Comparison of ENCODE assay signal across 11 cellular contexts in the genomic region with DNA sequence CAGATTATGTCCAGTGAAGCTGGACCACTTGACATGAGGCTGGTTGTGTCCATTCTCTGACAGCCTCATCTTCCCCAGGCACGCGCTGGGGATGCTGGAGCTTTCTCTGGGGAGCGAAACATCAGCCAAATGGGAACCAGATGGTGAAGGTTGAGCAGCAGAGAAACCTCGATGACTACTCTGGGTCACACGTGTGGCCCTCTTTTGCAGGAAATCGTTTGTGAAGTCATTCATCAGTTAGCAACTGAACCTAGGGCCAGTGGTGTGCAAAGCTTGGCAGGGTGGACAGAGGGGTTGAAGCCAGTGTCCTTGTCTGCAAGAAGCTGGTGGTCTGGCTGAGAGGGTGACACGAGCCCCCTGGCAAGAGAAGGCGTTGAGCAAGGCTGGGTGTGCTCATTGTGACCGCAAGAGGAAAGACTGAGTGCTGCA.
DNase-seq lines count a peak whose midpoint lies in the region; ATAC-seq and TF ChIP-seq lines count a peak whose summit lies in the region.
"Had no signal": no experiment of that assay in that cellular context is flagged by ENCODE, and none has a peak within 500 bp of the region (broad histone marks: within the 10 kb centered on the region; RNA-seq: fewer than 3 reads in every experiment).

No MANE protein-coding gene starts in this region.

- CTCF ChIA-PET in activated naive CD4-positive, alpha-beta T cell treated with anti-CD3 and anti-CD28 coated beads, Interleukin-2, amount 10 ng/mL, durations not matched to agents 7 days and 5 days (lab: Charles Lee), result interaction anchor here (1.0 kb wide), 1 partner anchor 23 kb away, joined by 3 read pairs; no protein-coding TSS in a partner anchor

- no peaks in the 10 kb centered on the region for H3K9me3 ChIP-seq in ascending aorta
- no peaks in the 10 kb centered on the region for H3K9me3 ChIP-seq in muscle layer of duodenum (ENCODE audit: control insufficient read depth in 1 of 2, low read length in 2 of 2)
- no peaks in the 10 kb centered on the region for H3K9me3 ChIP-seq in upper lobe of left lung
- H3K9me3 ChIP-seq in osteoblast (ENCODE audit: low read depth, low read length), result no peaks in the 10 kb centered on the region

- H2AFZ ChIP-seq in osteoblast (ENCODE audit: low read length), result no peak overlapping the region

- peaks cover 13% of the 10 kb centered on the region for H3K36me3 Mint-ChIP-seq in activated naive CD4-positive, alpha-beta T cell treated with anti-CD3 and anti-CD28 coated beads, Interleukin-2, amount 10 ng/mL, durations not matched to agents 7 days and 5 days
- no peaks in the 10 kb centered on the region for H3K36me3 Mint-ChIP-seq in activated naive CD4-positive, alpha-beta T cell treated with anti-CD3 and anti-CD28 coated beads, Interleukin-2, amount 50 U/mL, for 72 hours

- H3K4me3 Mint-ChIP-seq in activated naive CD4-positive, alpha-beta T cell treated with anti-CD3 and anti-CD28 coated beads, Interleukin-2, amount 10 ng/mL, durations not matched to agents 7 days and 5 days, result no peak overlapping the region

- no peaks in the 10 kb centered on the region for H3K79me2 ChIP-seq in osteoblast (ENCODE audit: insufficient read depth, low read length)

- peaks cover 98% of the 10 kb centered on the region for H3K4me1 Mint-ChIP-seq in activated naive CD4-positive, alpha-beta T cell treated with anti-CD3 and anti-CD28 coated beads, Interleukin-2, amount 10 ng/mL, durations not matched to agents 7 days and 5 days

- no peaks in the 10 kb centered on the region for H3K27me3 ChIP-seq in ascending aorta
- no peaks in the 10 kb centered on the region for H3K27me3 ChIP-seq in muscle layer of duodenum (ENCODE audit: low read depth, low read length)
- H3K27me3 ChIP-seq in upper lobe of left lung, result no peaks in the 10 kb centered on the region
- peaks cover 86% of the 10 kb centered on the region for H3K27me3 ChIP-seq in osteoblast (ENCODE audit: insufficient read depth, low read length)

- TF ChIP-seq EP300 in upper lobe of left lung (IDR thresholded peaks at IDR 0.05), result no peak

- no peak for TF ChIP-seq POLR2A in upper lobe of left lung (IDR thresholded peaks at IDR 0.05)

- H3K27ac Mint-ChIP-seq in activated naive CD4-positive, alpha-beta T cell treated with anti-CD3 and anti-CD28 coated beads, Interleukin-2, amount 10 ng/mL, durations not matched to agents 7 days and 5 days, result peak overlapping the region; percentile 33
- no peak overlapping the region for H3K27ac Mint-ChIP-seq in activated naive CD4-positive, alpha-beta T cell treated with anti-CD3 and anti-CD28 coated beads, Interleukin-2, amount 50 U/mL, for 72 hours
- H3K27ac Mint-ChIP-seq: progenitor cell of endocrine pancreas had no signal

- H3K4me1 ChIP-seq in ascending aorta, result peaks cover 69 to 96% of the 10 kb centered on the region in 2 donors
- H3K4me1 ChIP-seq in muscle layer of duodenum (ENCODE audit: control insufficient read depth in 1 of 2, insufficient read depth in 2 of 2, low read length in 2 of 2), result peaks cover 60 to 82% of the 10 kb centered on the region in 2 donors
- H3K4me1 ChIP-seq in upper lobe of left lung, result peaks cover 98 to 100% (median 99%) of the 10 kb centered on the region in 4 donors
- H3K4me1 ChIP-seq in osteoblast (ENCODE audit: insufficient read depth, low read length), result peaks cover 19% of the 10 kb centered on the region

- peaks cover 5% of the 10 kb centered on the region for H4K20me1 ChIP-seq in osteoblast (ENCODE audit: insufficient read depth, low read length)

- H3K27ac ChIP-seq in ascending aorta (peak overlapping the region; percentile 92 to 99), muscle layer of duodenum (ENCODE audit: low read length) (peak overlapping the region; percentile 97), upper lobe of left lung (peak overlapping the region; percentile 95 to 99 (median 96)), osteoblast (ENCODE audit: low read depth, low read length) (no peak overlapping the region)

- TF ChIP-seq CTCF in ascending aorta (IDR thresholded peaks at IDR 0.05), result no peak
- no peak for TF ChIP-seq CTCF in upper lobe of left lung (IDR thresholded peaks at IDR 0.05)
- no peak for TF ChIP-seq CTCF in osteoblast (IDR thresholded peaks at IDR 0.05; ENCODE audit: extremely low read depth, low read depth, low read length)

- ATAC-seq in activated naive CD4-positive, alpha-beta T cell treated with anti-CD3 and anti-CD28 coated beads, Interleukin-2, amount 50 U/mL, for 72 hours, result no peak
- ATAC-seq in upper lobe of left lung (ENCODE audit: low FRiP score in 2 of 2) (peak in 1 of 2 donors; percentile 5), HG03159 (IDR thresholded peaks at IDR 0.05; ENCODE audit: unreplicated experiment) (no peak)

- 64 to 78% methylated on average over 9 of the region's 9 CpGs for WGBS in upper lobe of left lung, 2 donors

- peak overlapping the region in 1 of 2 donors; percentile 1 for H3K4me3 ChIP-seq in ascending aorta
- H3K4me3 ChIP-seq in muscle layer of duodenum (ENCODE audit: low read depth in 1 of 2, low read length in 2 of 2), result no peak overlapping the region
- H3K4me3 ChIP-seq in upper lobe of left lung, result no peak overlapping the region
- H3K4me3 ChIP-seq in osteoblast (ENCODE audit: insufficient read depth, low read length), result no peak overlapping the region

- no peaks in the 10 kb centered on the region for H3K9me3 Mint-ChIP-seq in activated naive CD4-positive, alpha-beta T cell treated with anti-CD3 and anti-CD28 coated beads, Interleukin-2, amount 10 ng/mL, durations not matched to agents 7 days and 5 days
- H3K9me3 Mint-ChIP-seq in activated naive CD4-positive, alpha-beta T cell treated with anti-CD3 and anti-CD28 coated beads, Interleukin-2, amount 50 U/mL, for 72 hours, result no peaks in the 10 kb centered on the region

- H3K36me3 ChIP-seq in ascending aorta (peaks cover 12 to 35% of the 10 kb centered on the region in 2 donors), muscle layer of duodenum (ENCODE audit: control insufficient read depth in 1 of 2, insufficient read depth in 2 of 2, low read length in 2 of 2) (no peaks in the 10 kb centered on the region), upper lobe of left lung (peaks cover 0 to 35% (median 1%) of the 10 kb centered on the region in 4 donors), osteoblast (ENCODE audit: insufficient read depth, low read length) (no peaks in the 10 kb centered on the region)

- H3K27me3 Mint-ChIP-seq in activated naive CD4-positive, alpha-beta T cell treated with anti-CD3 and anti-CD28 coated beads, Interleukin-2, amount 10 ng/mL, durations not matched to agents 7 days and 5 days, result peaks cover 4% of the 10 kb centered on the region
- H3K27me3 Mint-ChIP-seq: progenitor cell of endocrine pancreas had no signal

- no peak overlapping the region for H3K4me2 ChIP-seq in osteoblast (ENCODE audit: insufficient read depth, low read length)

- no peak for DNase-seq in activated naive CD4-positive, alpha-beta T cell treated with anti-CD3 and anti-CD28 coated beads, Interleukin-2, amount 10 ng/mL, durations not matched to agents 7 days and 5 days
- no peak for DNase-seq in activated naive CD4-positive, alpha-beta T cell treated with anti-CD3 and anti-CD28 coated beads, Interleukin-2, amount 50 U/mL, for 72 hours (ENCODE audit: low spot score in 2 of 2)
- DNase-seq in ascending aorta (ENCODE audit: low spot score in 2 of 2), result no peak
- no peak for DNase-seq in upper lobe of left lung
- DNase-seq in osteoblast (ENCODE audit: insufficient read length, low spot score, missing footprints), result no peak
- DNase-seq in activated CD4-positive, alpha-beta T cell treated with anti-CD3 and anti-CD28 coated beads, Interleukin-2, amount 50 U/mL, for 1 hour, result no peak
- DNase-seq: activated CD4-positive, CD25-positive, alpha-beta regulatory T cell treated with anti-CD3 and anti-CD28 coated beads, Interleukin-2, amount 50 U/mL, for 72 hours; amniotic stem cell had no signal

- intact Hi-C loops in ascending aorta (cut with DNase I), result loop anchor here (5.0 kb wide), 1 partner anchor 37 kb away; no protein-coding TSS in a partner anchor
